ENCODE assay signal across 9 cellular contexts in the genomic region with DNA sequence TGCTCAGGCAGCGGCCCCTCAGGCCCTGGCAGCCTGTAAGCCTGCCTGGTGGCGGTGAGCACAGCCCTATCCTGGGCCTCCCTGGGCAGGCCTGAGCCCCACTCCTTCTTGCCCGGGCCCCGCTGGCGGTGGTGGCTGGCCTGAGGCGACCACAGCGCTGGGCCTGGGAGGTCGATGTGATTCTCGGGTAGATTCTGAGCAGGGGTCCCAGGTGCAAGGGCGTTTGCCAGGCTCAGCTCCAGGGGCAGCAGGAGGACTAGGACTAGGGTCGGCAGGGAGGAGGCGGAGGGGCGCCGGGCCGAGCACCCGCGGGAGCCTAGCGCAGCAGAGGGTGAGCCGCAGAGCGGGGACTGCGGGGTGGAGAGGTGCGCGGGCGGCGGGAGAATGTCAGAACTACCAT. TPM values are rescaled to one million over a fixed set of nuclear protein-coding genes. Genes with fewer than 3 reads are reported as not detected.
"Had no signal": no experiment of that assay in that cellular context is flagged by ENCODE, and none has a peak within 500 bp of the region (broad histone marks: within the 10 kb centered on the region; RNA-seq: fewer than 3 reads in every experiment).

No MANE protein-coding gene starts in this region.

- DNase-seq: GOT3, HCEC 1CT, IMR-90, KG1 had no signal

- H3K4me3 ChIP-seq: K562 had no signal

- FAIRE-seq: HTR-8/SVneo, K562 had no signal

RNA-seq across cellular contexts. Expression of gene FAM9A, which starts 17.0 kb away (rescaled TPM):
- total RNA-seq: H4, H9, HT-29, IMR-90, K562 had no signal
- polyA plus RNA-seq: IMR-90 had no signal

RNA-seq across cellular contexts. Expression of gene ANOS1, which starts 52.2 kb away (rescaled TPM):
- total RNA-seq: HT-29 had no signal
- polyA plus RNA-seq: K562 had no signal
